Comparison of ENCODE assay signal across 9 cellular contexts in genomic region chr15:37995461-37996347, GRCh38.
DNase-seq lines count a peak whose midpoint lies in the region; ATAC-seq, FAIRE-seq and TF ChIP-seq lines count a peak whose summit lies in the region.
"Had no signal": no experiment of that assay in that cellular context is flagged by ENCODE, and none has a peak within 500 bp of the region (broad histone marks: within the 10 kb centered on the region; RNA-seq: fewer than 3 reads in every experiment).

No MANE protein-coding gene starts in this region.

- H3K27me3 Mint-ChIP-seq in activated T-cell treated with anti-CD3 and anti-CD28 coated beads, Interleukin-2, amount 50 U/mL, for 4 hours (ENCODE audit: low read depth), result peaks cover 7% of the 10 kb centered on the region

- peaks cover 7% of the 10 kb centered on the region for H3K9me3 Mint-ChIP-seq in activated T-cell treated with anti-CD3 and anti-CD28 coated beads, Interleukin-2, amount 50 U/mL, for 4 hours
- H3K9me3 Mint-ChIP-seq: central memory CD8-positive, alpha-beta T cell had no signal

- no peaks in the 10 kb centered on the region for H3K4me1 Mint-ChIP-seq in activated T-cell treated with anti-CD3 and anti-CD28 coated beads, Interleukin-2, amount 50 U/mL, for 4 hours (ENCODE audit: low read depth)
- H3K4me1 Mint-ChIP-seq: central memory CD8-positive, alpha-beta T cell had no signal

- H3K27me3 ChIP-seq in HepG2 (ENCODE audit: control insufficient read depth in 1 of 2, insufficient read depth in 2 of 2, low read length in 2 of 2) (no peaks in the 10 kb centered on the region; a peak in 2 of 5 replicates), upper lobe of right lung (no peaks in the 10 kb centered on the region)

- no peak for FAIRE-seq in HepG2 (lab: Jason Lieb, UNC)

- TF ChIP-seq RAD21 in HepG2 (CRISPR knock-in tag; IDR thresholded peaks at IDR 0.05), result no peak

- H3K4me1 ChIP-seq in HepG2 (ENCODE audit: insufficient read depth, low read length), result no peaks in the 10 kb centered on the region
- H3K4me1 ChIP-seq in upper lobe of right lung, result no peaks in the 10 kb centered on the region

- no peak overlapping the region for H3K9ac ChIP-seq in HepG2 (ENCODE audit: insufficient read depth, low read depth, low read length)

- no TSS peak for BruUV-seq in HepG2 (replicated peaks; lab: Mats Ljungman, UMichigan)

- no peaks in the 10 kb centered on the region for H3K9me3 ChIP-seq in HepG2 (ENCODE audit: low read length)
- H3K9me3 ChIP-seq in upper lobe of right lung, result no peaks in the 10 kb centered on the region

- H3K27ac ChIP-seq in cingulate gyrus (ENCODE audit: low read depth, low read length), result peak overlapping the region; percentile 80
- no peak overlapping the region for H3K27ac ChIP-seq in HepG2 (ENCODE audit: extremely low read length, insufficient read depth, low read length)
- H3K27ac ChIP-seq in upper lobe of right lung, result no peak overlapping the region

- TF ChIP-seq CTCF in HepG2 (CRISPR knock-in tag; IDR thresholded peaks at IDR 0.05) (peak; percentile 61), upper lobe of right lung (IDR thresholded peaks at IDR 0.05) (peak; percentile 60)

- no peak overlapping the region for H2AFZ ChIP-seq in HepG2 (ENCODE audit: low read length)

- no peak overlapping the region for H3K4me2 ChIP-seq in HepG2 (ENCODE audit: low read depth, low read length)

- in situ Hi-C loops in HepG2 (cut with HindIII; ENCODE audit: extremely low pct_ligation_motif_present, low pct_unique_long_range_greater_than_20kb), result loop anchor here (5.0 to 10.0 kb wide), 2 partner anchors 357 to 399 kb away; no protein-coding TSS in a partner anchor

- H3K36me3 ChIP-seq in HepG2 (replicated peaks in 1 of 2; ENCODE audit: control insufficient read depth in 1 of 2, insufficient read depth in 2 of 2, low read length in 2 of 2), result no peaks in the 10 kb centered on the region
- no peaks in the 10 kb centered on the region for H3K36me3 ChIP-seq in upper lobe of right lung

- ATAC-seq in HG02763 (IDR thresholded peaks at IDR 0.05; ENCODE audit: unreplicated experiment) (peak; percentile 65), HepG2 (peak; percentile 41; the same call in 1 of the 3 replicates), upper lobe of right lung (peak; percentile 86)
- no peak for ATAC-seq in activated T-cell treated with anti-CD3 and anti-CD28 coated beads, Interleukin-2, amount 50 U/mL, for 4 hours

- H3K79me2 ChIP-seq in HepG2 (ENCODE audit: insufficient read depth, low read length), result no peaks in the 10 kb centered on the region

- TF ChIP-seq EP300 in HepG2 (IDR thresholded peaks at IDR 0.05; ENCODE audit: low read depth in 2 of 2, low read length in 2 of 2) (no peak), HepG2 (CRISPR knock-in tag; IDR thresholded peaks at IDR 0.05; ENCODE audit: borderline replicate concordance) (no peak)

- POLR2A ChIA-PET in HepG2 (lab: Yijun Ruan, JAX), result no interaction called here

- no peaks in the 10 kb centered on the region for H4K20me1 ChIP-seq in HepG2 (ENCODE audit: insufficient read depth, low read length)

- H3K4me3 Mint-ChIP-seq in activated T-cell treated with anti-CD3 and anti-CD28 coated beads, Interleukin-2, amount 50 U/mL, for 4 hours, result no peak overlapping the region
- H3K4me3 Mint-ChIP-seq: central memory CD8-positive, alpha-beta T cell had no signal

- H3K36me3 Mint-ChIP-seq in activated T-cell treated with anti-CD3 and anti-CD28 coated beads, Interleukin-2, amount 50 U/mL, for 4 hours (ENCODE audit: insufficient read depth), result no peaks in the 10 kb centered on the region

- DNase-seq in NCI-H2171 (lab: John Stamatoyannopoulos, UW) (peak; percentile 13), NCI-H2171 treated with DMSO at 0.1 percent for 48 hours (lab: John Stamatoyannopoulos, UW) (no peak), NCI-H82 (lab: John Stamatoyannopoulos, UW) (peak; percentile 62), HepG2 (ENCODE audit: low spot score) (peak; percentile 18), upper lobe of right lung (no peak)
- DNase-seq in activated T-cell treated with anti-CD3 and anti-CD28 coated beads, Interleukin-2, amount 50 U/mL, for 4 hours, result no peak

- no peak overlapping the region for H3K4me3 ChIP-seq in HepG2 (replicated peaks in 1 of 3; ENCODE audit: insufficient read depth in 1 of 3, low read depth in 2 of 3, low read length in 3 of 3)
- H3K4me3 ChIP-seq in upper lobe of right lung, result no peak overlapping the region

- CTCF ChIA-PET in HepG2 (lab: Yijun Ruan, JAX; ENCODE audit: low intra/inter-chr PET ratio, low total read pairs), result interaction anchor here (1.2 to 1.6 kb wide), 2 partner anchors 359 to 394 kb away, joined by 5 to 16 read pairs; no protein-coding TSS in a partner anchor

- 2% methylated on average over 8 of the region's 8 CpGs for WGBS in HepG2 (ENCODE audit: low lambda C conversion rate)

- intact Hi-C loops in HepG2 (cut with micrococcal nuclease; ENCODE audit: unreplicated experiment) (loop anchor here (1.0 kb wide), 2 partner anchors 359 to 395 kb away; no protein-coding TSS in a partner anchor), upper lobe of right lung (cut with DNase I) (no loop called here)

- no peak for TF ChIP-seq POLR2A in HepG2 (IDR thresholded peaks at IDR 0.05; ENCODE audit: insufficient read depth in 1 of 2, low read depth in 2 of 2, low read length in 2 of 2)

TF ChIP-seq in HepG2, 621 proteins besides CTCF, POLR2A, EP300 and RAD21 (continues in another document):
- TF ChIP-seq CHD2 (IDR thresholded peaks at IDR 0.05; ENCODE audit: low read depth, low read length) (no peak), SMC3 (IDR thresholded peaks at IDR 0.05; ENCODE audit: low read length) (peak; percentile 72), POGZ (CRISPR knock-in tag; IDR thresholded peaks at IDR 0.05) (no peak), CEBPB (IDR thresholded peaks at IDR 0.05; ENCODE audit: borderline replicate concordance, low read depth, low read length) (peak; percentile 61; the same call in 1 of the 2 replicates), GPBP1L1 (CRISPR knock-in tag; IDR thresholded peaks at IDR 0.05) (no peak), ZNF362 (CRISPR knock-in tag; IDR thresholded peaks at IDR 0.05; ENCODE audit: borderline replicate concordance) (peak; percentile 23; the same call in 1 of the 2 replicates), FOXP1 (IDR thresholded peaks at IDR 0.05) (no peak), FOXP1 (CRISPR knock-in tag; IDR thresholded peaks at IDR 0.05) (peak; percentile 67), EZH2 (conservative IDR thresholded peaks at IDR 0.05; ENCODE audit: low read depth, low read length) (no peak), ZNF280D (CRISPR knock-in tag; IDR thresholded peaks at IDR 0.05) (no peak), ZNF747 (CRISPR knock-in tag; IDR thresholded peaks at IDR 0.05; ENCODE audit: borderline replicate concordance) (no peak), STAG1 (CRISPR knock-in tag; IDR thresholded peaks at IDR 0.05) (peak; percentile 81)

Comparison
In these comparisons a context has a peak if more than half of its experiments do, and no peak if none do; other contexts are left out.
1. DNase-seq: peak in NCI-H2171 (single experiment), NCI-H82 (single experiment) and HepG2 (single experiment); none in NCI-H2171 treated with DMSO at 0.1 percent for 48 hours (single experiment), upper lobe of right lung (single experiment) and activated T-cell treated with anti-CD3 and anti-CD28 coated beads, Interleukin-2, amount 50 U/mL, for 4 hours (single experiment).
2. ATAC-seq: peak in HG02763 (single experiment), HepG2 (single experiment) and upper lobe of right lung (single experiment); none in activated T-cell treated with anti-CD3 and anti-CD28 coated beads, Interleukin-2, amount 50 U/mL, for 4 hours (0 of 2).